ENCODE assay signal across 20 cellular contexts in the genomic region with DNA sequence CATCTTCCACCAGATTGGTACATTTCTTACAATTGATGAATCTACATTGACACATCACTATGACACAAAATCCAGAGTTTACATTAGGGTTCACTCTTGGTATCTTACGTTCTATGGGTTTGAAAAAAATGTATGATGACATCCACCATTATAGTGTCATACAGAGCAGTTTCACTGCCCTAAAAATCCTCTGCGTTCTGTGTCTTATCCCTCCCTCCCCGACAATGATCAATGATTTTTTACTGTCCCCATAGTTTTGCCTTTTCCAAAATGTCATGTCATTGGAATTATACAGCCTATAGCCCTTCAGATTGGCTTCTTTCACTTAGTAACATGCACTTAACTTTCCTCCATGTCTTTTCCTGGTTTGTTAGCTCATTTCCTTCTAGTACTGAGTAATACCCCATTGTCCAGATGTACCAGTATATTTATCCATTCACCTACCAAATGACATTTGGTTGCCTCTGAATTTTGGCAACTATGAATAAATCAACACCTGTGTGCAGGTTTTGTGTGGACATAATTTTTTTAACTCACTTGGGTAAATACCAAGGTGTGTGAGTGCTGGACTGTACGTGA.
"Had no signal": no experiment of that assay in that cellular context is flagged by ENCODE, and none has a peak within 500 bp of the region (broad histone marks: within the 10 kb centered on the region; RNA-seq: fewer than 3 reads in every experiment).

No MANE protein-coding gene starts in this region.

- ATAC-seq: T-cell had no signal

- H3K9me3 Mint-ChIP-seq: T-cell had no signal

- H3K9me3 ChIP-seq: SK-N-SH had no signal

- H3K9me2 ChIP-seq: SK-N-SH had no signal

- H3K9ac ChIP-seq: SK-N-SH had no signal

- H3K36me3 Mint-ChIP-seq: T-cell had no signal

- H3K4me3 Mint-ChIP-seq: T-cell had no signal

- DNase-seq: Karpas-422, KG1, MM.1S, NCI-H1092, NCI-H1105 treated with DMSO at 0.1 percent for 48 hours, NCI-H1417 treated with DMSO at 0.1 percent for 48 hours, NCI-H146, NCI-H1694 treated with DMSO at 0.1 percent for 48 hours, NCI-H1930, NCI-H2081, NCI-H2107, NCI-H2227 treated with DMSO at 0.1 percent for 48 hours, NCI-H524, NCI-H774, Right ventricle myocardium superior, RPMI8226, SK-N-SH, SW 1271, T-cell had no signal

- H3K4me2 ChIP-seq: SK-N-SH had no signal

- H3K27ac Mint-ChIP-seq: T-cell had no signal

- FAIRE-seq: RCC 7860 had no signal

- H3K4me1 Mint-ChIP-seq: T-cell had no signal
